Comparison of ENCODE assay signal across 15 cellular contexts in genomic region chr17:41932821-41933389, GRCh38. TPM values are rescaled to one million over a fixed set of nuclear protein-coding genes. Genes with fewer than 3 reads are reported as not detected.
DNase-seq lines count a peak whose midpoint lies in the region; ATAC-seq and TF ChIP-seq lines count a peak whose summit lies in the region.
"Had no signal": no experiment of that assay in that cellular context is flagged by ENCODE, and none has a peak within 500 bp of the region (broad histone marks: within the 10 kb centered on the region; RNA-seq: fewer than 3 reads in every experiment).

No MANE protein-coding gene starts in this region.

- H3K27ac Mint-ChIP-seq in CD4-positive, alpha-beta memory T cell = peak overlapping the region in 6 of 7 donors; percentile 3 to 91 (median 74)
- H3K27ac Mint-ChIP-seq in T-helper 1 cell treated with Interleukin-12 subunit alpha and Interleukin-12 subunit beta and Interleukin-4 antibody, amounts not matched to agents 30 μg/mL and 1 μg/mL, for 36 hours = peak overlapping the region; percentile 83
- peak overlapping the region; percentile 79 for H3K27ac Mint-ChIP-seq in memory B cell
- H3K27ac Mint-ChIP-seq: endodermal cell; stimulated activated naive CD8-positive, alpha-beta T cell treated with anti-CD3 and anti-CD28 coated beads, Interleukin-15, Interleukin-2, amounts not matched to agents 100 ng/mL and 50 ng/mL, for 24 hours had no signal

- no peaks in the 10 kb centered on the region for H3K9me3 ChIP-seq in CD4-positive, alpha-beta memory T cell (ENCODE audit: control insufficient read depth in 1 of 2, low read length in 2 of 2)
- H3K9me3 ChIP-seq in Loucy (ENCODE audit: insufficient read depth, low read depth, low read length) (no peaks in the 10 kb centered on the region), trophoblast cell (ENCODE audit: insufficient read depth, low read depth, low read length) (no peaks in the 10 kb centered on the region)

- intact Hi-C loops in CD4-positive, alpha-beta memory T cell (cut with micrococcal nuclease) = loop anchor here (5.0 kb wide), 1 partner anchor 121 kb away; the partner anchor contains the start of genes FKBP10 and P3H4

- no peak overlapping the region for H3K4ac ChIP-seq in trophoblast cell (ENCODE audit: low read depth, low read length)

- peak overlapping the region in 3 of 8 donors; percentile 5 to 17 (median 17) for H3K4me3 Mint-ChIP-seq in CD4-positive, alpha-beta memory T cell
- H3K4me3 Mint-ChIP-seq in T-helper 1 cell treated with Interleukin-12 subunit alpha and Interleukin-12 subunit beta and Interleukin-4 antibody, amounts not matched to agents 30 μg/mL and 1 μg/mL, for 36 hours = peak overlapping the region; percentile 62
- H3K4me3 Mint-ChIP-seq in memory B cell = no peak overlapping the region
- H3K4me3 Mint-ChIP-seq: endodermal cell; stimulated activated naive CD8-positive, alpha-beta T cell treated with anti-CD3 and anti-CD28 coated beads, Interleukin-15, Interleukin-2, amounts not matched to agents 100 ng/mL and 50 ng/mL, for 24 hours had no signal

- no peak overlapping the region for H3K18ac ChIP-seq in trophoblast cell (ENCODE audit: low read length)

- H2BK120ac ChIP-seq in trophoblast cell (ENCODE audit: insufficient read depth, low read length, poor library complexity) = no peak overlapping the region

- peaks cover 2% of the 10 kb centered on the region for H3K79me1 ChIP-seq in trophoblast cell (ENCODE audit: low read length)

- H3K9me3 Mint-ChIP-seq in CD4-positive, alpha-beta memory T cell = no peaks in the 10 kb centered on the region
- no peaks in the 10 kb centered on the region for H3K9me3 Mint-ChIP-seq in T-helper 1 cell treated with Interleukin-12 subunit alpha and Interleukin-12 subunit beta and Interleukin-4 antibody, amounts not matched to agents 30 μg/mL and 1 μg/mL, for 36 hours
- no peaks in the 10 kb centered on the region for H3K9me3 Mint-ChIP-seq in memory B cell
- H3K9me3 Mint-ChIP-seq: endodermal cell; stimulated activated naive CD8-positive, alpha-beta T cell treated with anti-CD3 and anti-CD28 coated beads, Interleukin-15, Interleukin-2, amounts not matched to agents 100 ng/mL and 50 ng/mL, for 24 hours had no signal

- H2AK5ac ChIP-seq in trophoblast cell (ENCODE audit: low read length) = no peak overlapping the region

- no CpG with 5 or more reads among the region's 2 CpGs for WGBS in trophoblast cell (ENCODE audit: extremely low coverage, insufficient coverage, insufficient read length)

- ATAC-seq in memory B cell (ENCODE audit: low read depth) (no peak), GM19351 (IDR thresholded peaks at IDR 0.05; ENCODE audit: unreplicated experiment) (no peak)
- ATAC-seq: SK-N-SH treated with all-trans-retinoic acid at 6 μM for 48 hours had no signal

- no peaks in the 10 kb centered on the region for H3K27me3 ChIP-seq in CD4-positive, alpha-beta memory T cell (ENCODE audit: insufficient read depth, low read length)
- H3K27me3 ChIP-seq in Loucy (ENCODE audit: insufficient read depth, low read length, poor library complexity, severe bottlenecking) (no peaks in the 10 kb centered on the region), trophoblast cell (ENCODE audit: insufficient read depth, low read length) (no peaks in the 10 kb centered on the region)

- POLR2A ChIA-PET in CD4-positive, alpha-beta memory T cell (lab: Charles Lee; ENCODE audit: partially characterized antibody) = no interaction called here
- POLR2A ChIA-PET in GM10248 (lab: Yijun Ruan, JAX) = interaction anchor here (1.2 kb wide), 1 partner anchor 33 kb away, joined by 14 read pairs; no protein-coding TSS in a partner anchor

- H3K27ac ChIP-seq in CD4-positive, alpha-beta memory T cell (ENCODE audit: low read depth, low read length) = no peak overlapping the region
- H3K27ac ChIP-seq in trophoblast cell (ENCODE audit: low read depth, low read length) = no peak overlapping the region

- H2AFZ ChIP-seq in Loucy (ENCODE audit: low read length) (peak overlapping the region; percentile 83), trophoblast cell (ENCODE audit: insufficient read depth, low read length, poor library complexity) (no peak overlapping the region)

- no peaks in the 10 kb centered on the region for H3K9me2 ChIP-seq in Loucy (replicated peaks; ENCODE audit: low read depth, low read length)

- peaks cover 15 to 35% (median 23%) of the 10 kb centered on the region in 4 donors for H3K4me1 Mint-ChIP-seq in CD4-positive, alpha-beta memory T cell
- H3K4me1 Mint-ChIP-seq in T-helper 1 cell treated with Interleukin-12 subunit alpha and Interleukin-12 subunit beta and Interleukin-4 antibody, amounts not matched to agents 30 μg/mL and 1 μg/mL, for 36 hours (ENCODE audit: low read depth) = peaks cover 33% of the 10 kb centered on the region
- peaks cover 16% of the 10 kb centered on the region for H3K4me1 Mint-ChIP-seq in memory B cell

- H3K9ac ChIP-seq in Loucy (ENCODE audit: low read depth, low read length, poor library complexity, severe bottlenecking) (peak overlapping the region; percentile 36), trophoblast cell (ENCODE audit: low read length) (no peak overlapping the region)

- peak overlapping the region; percentile 63 for H3K4me2 ChIP-seq in Loucy (ENCODE audit: low read depth, low read length, poor library complexity, severe bottlenecking)
- H3K4me2 ChIP-seq in trophoblast cell (ENCODE audit: low read length) = no peak overlapping the region

- DNase-seq in CD4-positive, alpha-beta memory T cell = no peak
- DNase-seq in memory B cell (ENCODE audit: low spot score in 2 of 2) (no peak), trophoblast cell (no peak), NCI-H524 treated with DMSO at 0.1 percent for 48 hours (lab: John Stamatoyannopoulos, UW) (no peak), GM10248 (ENCODE audit: extremely low spot score) (no peak)
- DNase-seq: activated effector memory CD4-positive, alpha-beta T cell treated with anti-CD3 and anti-CD28 coated beads, Interleukin-2, amount 50 U/mL, for 16 hours; COR-L47; endodermal cell; GOT3; NCI-H2107 had no signal

- H4K8ac ChIP-seq in trophoblast cell (ENCODE audit: low read depth, low read length) = no peak overlapping the region

- H4K12ac ChIP-seq in trophoblast cell (ENCODE audit: low read depth, low read length) = no peak overlapping the region

- no peaks in the 10 kb centered on the region for H3K27me3 Mint-ChIP-seq in CD4-positive, alpha-beta memory T cell
- H3K27me3 Mint-ChIP-seq in T-helper 1 cell treated with Interleukin-12 subunit alpha and Interleukin-12 subunit beta and Interleukin-4 antibody, amounts not matched to agents 30 μg/mL and 1 μg/mL, for 36 hours (ENCODE audit: low read depth) = no peaks in the 10 kb centered on the region
- no peaks in the 10 kb centered on the region for H3K27me3 Mint-ChIP-seq in memory B cell
- H3K27me3 Mint-ChIP-seq: stimulated activated naive CD8-positive, alpha-beta T cell treated with anti-CD3 and anti-CD28 coated beads, Interleukin-15, Interleukin-2, amounts not matched to agents 100 ng/mL and 50 ng/mL, for 24 hours had no signal

- TF ChIP-seq CTCF in Loucy (conservative IDR thresholded peaks at IDR 0.05; ENCODE audit: low read length) (no peak), GM10248 (IDR thresholded peaks at IDR 0.05; ENCODE audit: control extremely low read depth, extremely low read depth, low read depth, missing control alignments) (no peak)

- H3K14ac ChIP-seq in trophoblast cell (ENCODE audit: low read length) = no peak overlapping the region

- H3K23ac ChIP-seq in trophoblast cell (ENCODE audit: low read length) = no peak overlapping the region

- peaks cover 13% of the 10 kb centered on the region; the same call in 1 of the 2 replicates for H3K79me2 ChIP-seq in Loucy (ENCODE audit: insufficient read depth, low read length)
- no peaks in the 10 kb centered on the region for H3K79me2 ChIP-seq in trophoblast cell (ENCODE audit: control insufficient read depth, insufficient read depth, low read length, poor library complexity)

- no peak overlapping the region for H3K4me3 ChIP-seq in CD4-positive, alpha-beta memory T cell (ENCODE audit: low read length in 2 of 2)
- H3K4me3 ChIP-seq in Loucy (ENCODE audit: low read length, poor library complexity, severe bottlenecking) (peak overlapping the region; percentile 27), trophoblast cell (ENCODE audit: low read depth, low read length) (no peak overlapping the region)

- H4K20me1 ChIP-seq in Loucy (ENCODE audit: insufficient read depth, low read length, poor library complexity, severe bottlenecking) = no peaks in the 10 kb centered on the region

- no peak overlapping the region for H2BK5ac ChIP-seq in trophoblast cell (ENCODE audit: low read depth, low read length, poor library complexity)

- H4K91ac ChIP-seq in trophoblast cell (ENCODE audit: low read depth, low read length) = no peak overlapping the region

- H3K36me3 ChIP-seq in CD4-positive, alpha-beta memory T cell (ENCODE audit: insufficient read depth, low read length) = no peaks in the 10 kb centered on the region
- no peaks in the 10 kb centered on the region for H3K36me3 ChIP-seq in Loucy (ENCODE audit: insufficient read depth, low read length)
- H3K36me3 ChIP-seq in trophoblast cell (ENCODE audit: control insufficient read depth in 1 of 2, insufficient read depth in 2 of 2, low read length in 2 of 2) = no peaks in the 10 kb centered on the region

- H3K36me3 Mint-ChIP-seq in CD4-positive, alpha-beta memory T cell = no peaks in the 10 kb centered on the region
- peaks cover 3% of the 10 kb centered on the region for H3K36me3 Mint-ChIP-seq in T-helper 1 cell treated with Interleukin-12 subunit alpha and Interleukin-12 subunit beta and Interleukin-4 antibody, amounts not matched to agents 30 μg/mL and 1 μg/mL, for 36 hours (ENCODE audit: low read depth)
- no peaks in the 10 kb centered on the region for H3K36me3 Mint-ChIP-seq in memory B cell

- H3K4me1 ChIP-seq in CD4-positive, alpha-beta memory T cell (ENCODE audit: insufficient read depth, low read length) = peaks cover 23% of the 10 kb centered on the region
- peaks cover 26% of the 10 kb centered on the region for H3K4me1 ChIP-seq in Loucy (ENCODE audit: insufficient read depth, low read length, poor library complexity, severe bottlenecking)
- peaks cover 3 to 6% of the 10 kb centered on the region in 2 experiments for H3K4me1 ChIP-seq in trophoblast cell (ENCODE audit: control insufficient read depth in 1 of 2, insufficient read depth in 2 of 2, low read length in 2 of 2)

- H3F3A ChIP-seq in Loucy (ENCODE audit: low read depth) = no peaks in the 10 kb centered on the region

- H2BK12ac ChIP-seq in trophoblast cell (ENCODE audit: low read length) = no peak overlapping the region

- CTCF ChIA-PET in CD4-positive, alpha-beta memory T cell (lab: Charles Lee; ENCODE audit: partially characterized antibody) = interaction anchor here (1.0 kb wide), 1 partner anchor 92 kb away, joined by 4 read pairs; no protein-coding TSS in a partner anchor
- CTCF ChIA-PET in GM10248 (lab: Yijun Ruan, JAX) = no interaction called here

RNA-seq across cellular contexts. Expression of gene ODAD4, which starts 2.5 kb away (rescaled TPM):
- under 1 TPM in 1 of 2 experiments, not detected in 1; 0.20 TPM for total RNA-seq in CD4-positive, alpha-beta memory T cell
- polyA plus RNA-seq in CD4-positive, alpha-beta memory T cell = under 1 TPM in 1 of 2 donors, not detected in 1; 0.11 TPM
- 0.74 and 0.75 TPM in 2 replicates for polyA plus RNA-seq in trophoblast cell (2013)

RNA-seq across cellular contexts. Expression of gene ACLY, which starts 14.2 kb away (rescaled TPM):
- 10 to 100 TPM; 84.4 to 88.5 TPM for total RNA-seq in CD4-positive, alpha-beta memory T cell
- polyA plus RNA-seq in CD4-positive, alpha-beta memory T cell = 10 to 100 TPM; 58.7 to 72.1 TPM
- polyA plus RNA-seq in trophoblast cell (2013) = 147 TPM in 2 replicates

RNA-seq across cellular contexts. Expression of gene CNP, which starts 33.7 kb away (rescaled TPM):
- 10 to 100 TPM; 31.0 to 36.9 TPM for total RNA-seq in CD4-positive, alpha-beta memory T cell
- polyA plus RNA-seq in CD4-positive, alpha-beta memory T cell = 10 to 100 TPM; 23.6 to 35.7 TPM
- 28.0 and 28.5 TPM in 2 replicates for polyA plus RNA-seq in trophoblast cell (2013)
